11 cellular contexts compared by ENCODE assay signal in the genomic region with DNA sequence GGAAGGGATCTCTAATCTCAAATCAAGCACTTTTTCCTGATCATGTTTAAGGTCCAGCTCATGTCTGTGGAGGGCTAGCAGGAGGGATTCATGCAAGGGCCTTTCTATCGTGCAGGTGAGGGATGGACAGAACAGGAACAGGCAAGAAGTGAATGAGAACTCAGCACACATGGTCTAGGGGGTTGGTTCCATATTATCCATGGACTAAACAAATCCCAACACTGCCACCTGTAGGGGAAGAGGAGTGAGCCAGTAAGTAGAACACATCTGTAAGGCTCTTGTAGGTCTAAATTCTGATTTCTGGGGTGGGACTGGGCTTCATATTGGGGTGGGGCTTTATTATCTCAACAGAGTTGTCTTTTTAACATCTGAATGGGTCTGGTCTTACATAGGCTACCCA.
DNase-seq lines count a peak whose midpoint lies in the region; ATAC-seq, FAIRE-seq and TF ChIP-seq lines count a peak whose summit lies in the region.
"Had no signal": no experiment of that assay in that cellular context is flagged by ENCODE, and none has a peak within 500 bp of the region (broad histone marks: within the 10 kb centered on the region; RNA-seq: fewer than 3 reads in every experiment).

No MANE protein-coding gene starts in this region.

- no peaks in the 10 kb centered on the region for H3K9me3 ChIP-seq in A549

- no peaks in the 10 kb centered on the region for H3K27me3 ChIP-seq in GM06990 (replicated peaks; ENCODE audit: control insufficient read depth, insufficient read depth, low read length)

- TF ChIP-seq RAD21 in A549 (conservative IDR thresholded peaks at IDR 0.05 in 1 of 2, IDR thresholded peaks at IDR 0.05 in 1 of 2): no peak

- H3K4me3 ChIP-seq in A549 (no peak overlapping the region), GM06990 (replicated peaks; ENCODE audit: low read depth, low read length) (no peak overlapping the region), fibroblast of mammary gland (ENCODE audit: control insufficient read depth, low read depth, low read length) (no peak overlapping the region)

- WGBS in A549 (ENCODE audit: missing lambda C conversion rate): 6% methylated on average over 1 of the region's 1 CpG

- POLR2A ChIA-PET in A549 (lab: Yijun Ruan, JAX): no interaction called here

- no peak for FAIRE-seq in A549 (lab: Jason Lieb, UNC)

- no peak overlapping the region for H3K4me2 ChIP-seq in A549

- CTCF ChIA-PET in A549 (lab: Yijun Ruan, JAX): interaction anchor here (1.0 to 2.3 kb wide), 2 partner anchors 12 to 69 kb away, joined by 4 to 5 read pairs; no protein-coding TSS in a partner anchor

- H3K36me3 ChIP-seq in GM06990 (ENCODE audit: control insufficient read depth, insufficient read depth, low read length): no peaks in the 10 kb centered on the region

- H3K27ac ChIP-seq in A549: no peak overlapping the region

- TF ChIP-seq POLR2A in A549 (IDR thresholded peaks at IDR 0.05; ENCODE audit: low read length): no peak

- peak; percentile 54 to 86; a peak in 3 of 6 replicates for ATAC-seq in A549
- ATAC-seq: stimulated activated naive CD8-positive, alpha-beta T cell treated with anti-CD3 and anti-CD28 coated beads, Interleukin-15, Interleukin-2, amounts not matched to agents 100 U/mL and 50 U/mL, for 24 hours had no signal

- H3K4me1 ChIP-seq in A549: no peaks in the 10 kb centered on the region

- no peak for TF ChIP-seq EP300 in A549 (IDR thresholded peaks at IDR 0.05)

- DNase-seq in A549 (ENCODE audit: low read depth in 1 of 2, low spot score in 1 of 2): peak in 1 of 2 experiments; percentile 48
- DNase-seq in GM06990 (ENCODE audit: extremely low read depth, insufficient read length): no peak
- DNase-seq in NCI-H82 treated with DMSO at 0.1 percent for 48 hours (lab: John Stamatoyannopoulos, UW; ENCODE audit: unreplicated experiment): peak; percentile 53
- peak; percentile 24 for DNase-seq in fibroblast of mammary gland (ENCODE audit: low read depth)
- no peak for DNase-seq in kidney glomerular epithelial cell (lab: John Stamatoyannopoulos, UW)
- DNase-seq in GM20000 (ENCODE audit: low spot score): no peak
- no peak for DNase-seq in NCI-H2029 treated with DMSO at 0.1 percent for 48 hours (lab: John Stamatoyannopoulos, UW)
- no peak for DNase-seq in cerebellar nuclear complex (lab: John Stamatoyannopoulos, UW)
- DNase-seq: hippocampal formation; right cardiac atrium; stimulated activated naive CD8-positive, alpha-beta T cell treated with anti-CD3 and anti-CD28 coated beads, Interleukin-15, Interleukin-2, amounts not matched to agents 100 U/mL and 50 U/mL, for 24 hours had no signal

- TF ChIP-seq CTCF in A549 (IDR thresholded peaks at IDR 0.05) (no peak), GM06990 (IDR thresholded peaks at IDR 0.05; ENCODE audit: insufficient read depth, low read length, poor library complexity, severe bottlenecking) (peak; percentile 37), fibroblast of mammary gland (conservative IDR thresholded peaks at IDR 0.05; ENCODE audit: control insufficient read depth, insufficient read depth, low read depth, low read length) (peak; percentile 41), GM20000 (IDR thresholded peaks at IDR 0.05; ENCODE audit: extremely low read depth, missing control alignments) (no peak)

TF ChIP-seq in A549, 52 proteins besides CTCF, POLR2A, EP300 and RAD21:
- no peak for TF ChIP-seq HOXA7 (CRISPR knock-in tag; IDR thresholded peaks at IDR 0.05)
- no peak for TF ChIP-seq PHF8 (IDR thresholded peaks at IDR 0.05; ENCODE audit: borderline replicate concordance, low read depth)
- no peak for TF ChIP-seq HOXB5 (CRISPR knock-in tag; IDR thresholded peaks at IDR 0.05)
- no peak for TF ChIP-seq FOSL2 (IDR thresholded peaks at IDR 0.05)
- no peak for TF ChIP-seq FOSL2 (CRISPR knock-in tag; IDR thresholded peaks at IDR 0.05)

Comparison
In these comparisons a context has a peak if more than half of its experiments do, and no peak if none do; other contexts are left out.
1. DNase-seq: peak in NCI-H82 treated with DMSO at 0.1 percent for 48 hours (single experiment) and fibroblast of mammary gland (single experiment); none in GM06990 (single experiment), kidney glomerular epithelial cell (single experiment), GM20000 (single experiment), NCI-H2029 treated with DMSO at 0.1 percent for 48 hours (single experiment) and cerebellar nuclear complex (0 of 2).
2. CTCF ChIP-seq: peak in GM06990 (single experiment) and fibroblast of mammary gland (single experiment); none in A549 (single experiment) and GM20000 (single experiment).